In genomic region chr15:74337146-74337545, GRCh38 we compare ENCODE assay signal across 26 cellular contexts. TPM values are rescaled to one million over a fixed set of nuclear protein-coding genes. Genes with fewer than 3 reads are reported as not detected.
"Had no signal": no experiment of that assay in that cellular context is flagged by ENCODE, and none has a peak within 500 bp of the region (broad histone marks: within the 10 kb centered on the region; RNA-seq: fewer than 3 reads in every experiment).

No MANE protein-coding gene starts in this region.

- H3K4me3 ChIP-seq: Peyer's patch had no signal

- H3K9me3 ChIP-seq: Peyer's patch had no signal

- H3K27ac ChIP-seq: Peyer's patch, RWPE1 had no signal

- H3K36me3 ChIP-seq: Peyer's patch had no signal

- DNase-seq: activated B cell treated with CpG ODN at 0.5 μM for 24 hours; activated CD4-positive, alpha-beta T cell treated with anti-CD3 and anti-CD28 coated beads for 1 hour; activated CD4-positive, alpha-beta T cell treated with anti-CD3 and anti-CD28 coated beads, Interleukin-2, amount 10 ng/mL, durations not matched to agents 24 days and 14 days; activated CD4-positive, alpha-beta T cell treated with anti-CD3 and anti-CD28 coated beads, Interleukin-2, amount 50 U/mL, for 48 hours; activated CD8-positive, alpha-beta memory T cell treated with anti-CD3 and anti-CD28 coated beads, Interleukin-2, amount 10 ng/mL, durations not matched to agents 7 days and 5 days; activated effector memory CD4-positive, alpha-beta T cell treated with Interleukin-2 at 50 U/mL for 16 hours; activated naive CD4-positive, alpha-beta T cell; activated T-cell treated with anti-CD3 and anti-CD28 coated beads, Interleukin-2, amount 50 U/mL, for 24 hours; amygdala; Kasumi-1; KBM-7; NCI-H1048; NCI-H146; NCI-H1930; NCI-H2171; NCI-H2227 treated with DMSO at 0.1 percent for 48 hours; NCI-H446 treated with DMSO at 0.1 percent for 48 hours; NCI-H524 treated with DMSO at 0.1 percent for 48 hours; NCI-H748 treated with DMSO at 0.1 percent for 48 hours; OCI-M1; SHP77 treated with DMSO at 0.1 percent for 48 hours had no signal

- H3K4me1 ChIP-seq: Peyer's patch had no signal

- H3K27me3 ChIP-seq: Peyer's patch had no signal

- FAIRE-seq: astrocyte had no signal

- ATAC-seq: activated CD8-positive, alpha-beta memory T cell treated with anti-CD3 and anti-CD28 coated beads, Interleukin-2, amount 10 ng/mL, durations not matched to agents 7 days and 5 days had no signal

RNA-seq across cellular contexts. Expression of gene CYP11A1, which starts 30.3 kb away (rescaled TPM):
- total RNA-seq: activated B cell treated with CpG ODN at 0.5 μM for 24 hours; activated CD4-positive, alpha-beta T cell treated with anti-CD3 and anti-CD28 coated beads, Interleukin-2, amount 10 ng/mL, durations not matched to agents 24 days and 14 days; activated T-helper 1 cell treated with anti-CD3 and anti-CD28 coated beads, Interleukin-12 subunit alpha, Interleukin-12 subunit beta, Interleukin-2, Interleukin-4 antibody, amounts not matched to agents 30 ng/mL and 10 ng/mL and 1 ng/mL, durations not matched to agents 14 hours and 24 hours and 36 hours; SK-MEL-5 had no signal
